In the genomic region with DNA sequence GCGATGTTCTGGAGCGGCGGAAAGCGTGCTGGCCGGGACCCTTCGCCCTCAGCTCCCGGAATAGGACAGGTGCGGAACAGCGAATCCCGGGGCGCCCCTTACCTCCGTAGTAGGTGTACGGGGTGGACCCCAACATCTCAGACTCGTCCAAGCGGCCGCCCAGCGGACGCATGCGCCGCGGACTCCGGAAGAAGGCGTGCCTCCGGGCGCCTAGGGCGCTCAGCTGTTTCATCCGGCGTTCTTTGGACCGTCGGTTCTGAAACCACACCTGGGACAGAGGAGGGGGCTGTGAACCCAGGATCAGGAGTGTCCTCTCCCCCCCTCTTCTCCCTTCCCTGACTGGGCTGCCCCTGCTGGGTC, we compare ENCODE assay signal across 12 cellular contexts. TPM values are rescaled to one million over a fixed set of nuclear protein-coding genes. Genes with fewer than 3 reads are reported as not detected.
DNase-seq lines count a peak whose midpoint lies in the region; ATAC-seq and TF ChIP-seq lines count a peak whose summit lies in the region.
"Had no signal": no experiment of that assay in that cellular context is flagged by ENCODE, and none has a peak within 500 bp of the region (broad histone marks: within the 10 kb centered on the region; RNA-seq: fewer than 3 reads in every experiment).

No MANE protein-coding gene starts in this region.

- H3K27me3 Mint-ChIP-seq in activated CD4-positive, alpha-beta T cell treated with anti-CD3 and anti-CD28 coated beads, Interleukin-2, amount 10 ng/mL, durations not matched to agents 24 days and 14 days: peaks cover 71% of the 10 kb centered on the region
- H3K27me3 Mint-ChIP-seq in activated naive CD8-positive, alpha-beta T cell treated with anti-CD3 and anti-CD28 coated beads, Interleukin-2, amount 50 U/mL, for 24 hours: peaks cover 76% of the 10 kb centered on the region
- H3K27me3 Mint-ChIP-seq in stimulated activated naive B cell treated with anti-CD40 and anti-IgM and Interleukin-4, amounts not matched to agents 10 μg/mL and 1 μg/mL and 100 μg/mL, for 72 hours: peaks cover 74 to 89% of the 10 kb centered on the region in 2 donors

- H3K4me3 Mint-ChIP-seq in activated CD4-positive, alpha-beta T cell treated with anti-CD3 and anti-CD28 coated beads, Interleukin-2, amount 10 ng/mL, durations not matched to agents 24 days and 14 days: peak overlapping the region; percentile 48
- peak overlapping the region; percentile 27 for H3K4me3 Mint-ChIP-seq in activated naive CD8-positive, alpha-beta T cell treated with anti-CD3 and anti-CD28 coated beads, Interleukin-2, amount 50 U/mL, for 24 hours
- peak overlapping the region; percentile 71 to 82 for H3K4me3 Mint-ChIP-seq in stimulated activated naive B cell treated with anti-CD40 and anti-IgM and Interleukin-4, amounts not matched to agents 10 μg/mL and 1 μg/mL and 100 μg/mL, for 72 hours
- H3K4me3 Mint-ChIP-seq: activated naive CD4-positive, alpha-beta T cell treated with anti-CD3 and anti-CD28 coated beads for 36 hours had no signal

- H3K36me3 ChIP-seq in iPS-20b (ENCODE audit: insufficient read depth, low read depth, low read length): no peaks in the 10 kb centered on the region
- no peaks in the 10 kb centered on the region for H3K36me3 ChIP-seq in effector memory CD4-positive, alpha-beta T cell (ENCODE audit: control insufficient read depth, insufficient read depth, low read length)

- H3K4me1 Mint-ChIP-seq in activated CD4-positive, alpha-beta T cell treated with anti-CD3 and anti-CD28 coated beads, Interleukin-2, amount 10 ng/mL, durations not matched to agents 24 days and 14 days: peaks cover 13% of the 10 kb centered on the region
- H3K4me1 Mint-ChIP-seq in activated naive CD8-positive, alpha-beta T cell treated with anti-CD3 and anti-CD28 coated beads, Interleukin-2, amount 50 U/mL, for 24 hours: peaks cover 36% of the 10 kb centered on the region
- peaks cover 33 to 56% of the 10 kb centered on the region in 2 donors for H3K4me1 Mint-ChIP-seq in stimulated activated naive B cell treated with anti-CD40 and anti-IgM and Interleukin-4, amounts not matched to agents 10 μg/mL and 1 μg/mL and 100 μg/mL, for 72 hours

- H3K9me3 ChIP-seq in iPS-20b (ENCODE audit: insufficient read depth, low read depth, low read length): peaks cover 9% of the 10 kb centered on the region; the same call in 1 of the 2 replicates
- H3K9me3 ChIP-seq in effector memory CD4-positive, alpha-beta T cell (ENCODE audit: control insufficient read depth, low read length): no peaks in the 10 kb centered on the region

- H3K27me3 ChIP-seq in iPS-20b (ENCODE audit: insufficient read depth, low read length): peaks cover 100% of the 10 kb centered on the region
- peaks cover 70% of the 10 kb centered on the region for H3K27me3 ChIP-seq in effector memory CD4-positive, alpha-beta T cell (replicated peaks; ENCODE audit: control insufficient read depth, insufficient read depth, low read length, poor library complexity, severe bottlenecking)

- intact Hi-C loops in activated CD4-positive, alpha-beta T cell treated with anti-CD3 and anti-CD28 coated beads, Interleukin-2, amount 10 ng/mL, durations not matched to agents 24 days and 14 days (cut with micrococcal nuclease): loop anchor here (2.0 to 5.0 kb wide), 2 partner anchors 940 to 1202 kb away; a partner anchor contains a TSS

- H3K9me3 Mint-ChIP-seq in activated CD4-positive, alpha-beta T cell treated with anti-CD3 and anti-CD28 coated beads, Interleukin-2, amount 10 ng/mL, durations not matched to agents 24 days and 14 days: peaks cover 6% of the 10 kb centered on the region
- no peaks in the 10 kb centered on the region for H3K9me3 Mint-ChIP-seq in activated naive CD8-positive, alpha-beta T cell treated with anti-CD3 and anti-CD28 coated beads, Interleukin-2, amount 50 U/mL, for 24 hours
- H3K9me3 Mint-ChIP-seq in stimulated activated naive B cell treated with anti-CD40 and anti-IgM and Interleukin-4, amounts not matched to agents 10 μg/mL and 1 μg/mL and 100 μg/mL, for 72 hours: no peaks in the 10 kb centered on the region
- H3K9me3 Mint-ChIP-seq: activated naive CD4-positive, alpha-beta T cell treated with anti-CD3 and anti-CD28 coated beads for 36 hours had no signal

- peak overlapping the region; percentile 76 for H3K27ac Mint-ChIP-seq in activated CD4-positive, alpha-beta T cell treated with anti-CD3 and anti-CD28 coated beads, Interleukin-2, amount 10 ng/mL, durations not matched to agents 24 days and 14 days
- H3K27ac Mint-ChIP-seq in activated naive CD8-positive, alpha-beta T cell treated with anti-CD3 and anti-CD28 coated beads, Interleukin-2, amount 50 U/mL, for 24 hours: peak overlapping the region; percentile 8
- H3K27ac Mint-ChIP-seq in stimulated activated naive B cell treated with anti-CD40 and anti-IgM and Interleukin-4, amounts not matched to agents 10 μg/mL and 1 μg/mL and 100 μg/mL, for 72 hours: peak overlapping the region; percentile 86
- H3K27ac Mint-ChIP-seq: activated naive CD4-positive, alpha-beta T cell treated with anti-CD3 and anti-CD28 coated beads for 36 hours had no signal

- no peak overlapping the region for H3K27ac ChIP-seq in iPS-20b (ENCODE audit: low read length)
- no peak overlapping the region for H3K27ac ChIP-seq in RWPE1
- no peak overlapping the region for H3K27ac ChIP-seq in effector memory CD4-positive, alpha-beta T cell (ENCODE audit: insufficient read depth, low read length, poor library complexity, severe bottlenecking)
- H3K27ac ChIP-seq: C4-2B had no signal

- peak overlapping the region; percentile 70; the same call in 1 of the 2 replicates for H3K4me3 ChIP-seq in iPS-20b (ENCODE audit: low read length)
- no peak overlapping the region for H3K4me3 ChIP-seq in effector memory CD4-positive, alpha-beta T cell (ENCODE audit: insufficient read depth, low read depth, low read length, poor library complexity, severe bottlenecking)

- POLR2A ChIA-PET in RWPE1 (lab: Yijun Ruan, JAX; ENCODE audit: low non-redundant PET): no interaction called here

- no peak for DNase-seq in activated CD4-positive, alpha-beta T cell treated with anti-CD3 and anti-CD28 coated beads, Interleukin-2, amount 10 ng/mL, durations not matched to agents 24 days and 14 days
- DNase-seq in activated CD4-positive, alpha-beta T cell treated with anti-CD3 and anti-CD28 coated beads for 4 hours: no peak
- DNase-seq in activated naive CD8-positive, alpha-beta T cell treated with anti-CD3 and anti-CD28 coated beads, Interleukin-2, amount 50 U/mL, for 24 hours: no peak
- DNase-seq in stimulated activated naive B cell treated with anti-CD40 and anti-IgM and Interleukin-4, amounts not matched to agents 10 μg/mL and 1 μg/mL and 100 μg/mL, for 72 hours: no peak
- DNase-seq in MV-4-11 (lab: John Stamatoyannopoulos, UW) (no peak), RWPE1 (ENCODE audit: low spot score) (no peak)
- DNase-seq in effector memory CD4-positive, alpha-beta T cell: no peak
- DNase-seq: activated naive CD4-positive, alpha-beta T cell treated with anti-CD3 and anti-CD28 coated beads for 36 hours; SIG-M5 had no signal

- ATAC-seq in activated naive CD8-positive, alpha-beta T cell treated with anti-CD3 and anti-CD28 coated beads, Interleukin-2, amount 50 U/mL, for 24 hours: no peak
- no peak for ATAC-seq in stimulated activated naive B cell treated with anti-CD40 and anti-IgM and Interleukin-4, amounts not matched to agents 10 μg/mL and 1 μg/mL and 100 μg/mL, for 72 hours (replicated peaks)

- CTCF ChIA-PET in RWPE1 (lab: Yijun Ruan, JAX): no interaction called here

- H3K4me1 ChIP-seq in iPS-20b (ENCODE audit: insufficient read depth, low read length): peaks cover 22% of the 10 kb centered on the region; the same call in 1 of the 2 replicates
- peaks cover 33% of the 10 kb centered on the region for H3K4me1 ChIP-seq in effector memory CD4-positive, alpha-beta T cell (ENCODE audit: control insufficient read depth, insufficient read depth, low read length, poor library complexity, severe bottlenecking)

- H3K36me3 Mint-ChIP-seq in activated CD4-positive, alpha-beta T cell treated with anti-CD3 and anti-CD28 coated beads, Interleukin-2, amount 10 ng/mL, durations not matched to agents 24 days and 14 days (ENCODE audit: low read depth): peaks cover 8% of the 10 kb centered on the region
- H3K36me3 Mint-ChIP-seq in activated naive CD8-positive, alpha-beta T cell treated with anti-CD3 and anti-CD28 coated beads, Interleukin-2, amount 50 U/mL, for 24 hours (ENCODE audit: low read depth): no peaks in the 10 kb centered on the region
- H3K36me3 Mint-ChIP-seq in stimulated activated naive B cell treated with anti-CD40 and anti-IgM and Interleukin-4, amounts not matched to agents 10 μg/mL and 1 μg/mL and 100 μg/mL, for 72 hours: peaks cover 0 to 8% of the 10 kb centered on the region in 2 donors

- no peak overlapping the region for H3K9ac ChIP-seq in iPS-20b (ENCODE audit: low read depth, low read length)

- no peak for TF ChIP-seq CTCF in RWPE1 (conservative IDR thresholded peaks at IDR 0.05; ENCODE audit: low read depth)

RNA-seq across cellular contexts. Expression of a gene that starts 4.5 kb away (rescaled TPM):
- not detected in 2 replicates for total RNA-seq in activated CD4-positive, alpha-beta T cell treated with anti-CD3 and anti-CD28 coated beads, Interleukin-2, amount 10 ng/mL, durations not matched to agents 24 days and 14 days
- total RNA-seq: activated naive CD4-positive, alpha-beta T cell treated with anti-CD3 and anti-CD28 coated beads for 36 hours; mononuclear cell had no signal

RNA-seq across cellular contexts. Expression of a gene that starts 45.0 kb away (rescaled TPM):
- total RNA-seq in activated CD4-positive, alpha-beta T cell treated with anti-CD3 and anti-CD28 coated beads, Interleukin-2, amount 10 ng/mL, durations not matched to agents 24 days and 14 days: 0.61 and 0.78 TPM in 2 replicates
- total RNA-seq: activated naive CD4-positive, alpha-beta T cell treated with anti-CD3 and anti-CD28 coated beads for 36 hours had no signal

Comparison
In these comparisons a context has a peak if more than half of its experiments do, and no peak if none do; other contexts are left out.
1. H3K27ac Mint-ChIP-seq: peak in every context shown above with its lines; median percentile 86 in stimulated activated naive B cell treated with anti-CD40 and anti-IgM and Interleukin-4, amounts not matched to agents 10 μg/mL and 1 μg/mL and 100 μg/mL, for 72 hours; 76 in activated CD4-positive, alpha-beta T cell treated with anti-CD3 and anti-CD28 coated beads, Interleukin-2, amount 10 ng/mL, durations not matched to agents 24 days and 14 days; 8 in activated naive CD8-positive, alpha-beta T cell treated with anti-CD3 and anti-CD28 coated beads, Interleukin-2, amount 50 U/mL, for 24 hours.